Comparison of ENCODE assay signal across 8 cellular contexts in the genomic region with DNA sequence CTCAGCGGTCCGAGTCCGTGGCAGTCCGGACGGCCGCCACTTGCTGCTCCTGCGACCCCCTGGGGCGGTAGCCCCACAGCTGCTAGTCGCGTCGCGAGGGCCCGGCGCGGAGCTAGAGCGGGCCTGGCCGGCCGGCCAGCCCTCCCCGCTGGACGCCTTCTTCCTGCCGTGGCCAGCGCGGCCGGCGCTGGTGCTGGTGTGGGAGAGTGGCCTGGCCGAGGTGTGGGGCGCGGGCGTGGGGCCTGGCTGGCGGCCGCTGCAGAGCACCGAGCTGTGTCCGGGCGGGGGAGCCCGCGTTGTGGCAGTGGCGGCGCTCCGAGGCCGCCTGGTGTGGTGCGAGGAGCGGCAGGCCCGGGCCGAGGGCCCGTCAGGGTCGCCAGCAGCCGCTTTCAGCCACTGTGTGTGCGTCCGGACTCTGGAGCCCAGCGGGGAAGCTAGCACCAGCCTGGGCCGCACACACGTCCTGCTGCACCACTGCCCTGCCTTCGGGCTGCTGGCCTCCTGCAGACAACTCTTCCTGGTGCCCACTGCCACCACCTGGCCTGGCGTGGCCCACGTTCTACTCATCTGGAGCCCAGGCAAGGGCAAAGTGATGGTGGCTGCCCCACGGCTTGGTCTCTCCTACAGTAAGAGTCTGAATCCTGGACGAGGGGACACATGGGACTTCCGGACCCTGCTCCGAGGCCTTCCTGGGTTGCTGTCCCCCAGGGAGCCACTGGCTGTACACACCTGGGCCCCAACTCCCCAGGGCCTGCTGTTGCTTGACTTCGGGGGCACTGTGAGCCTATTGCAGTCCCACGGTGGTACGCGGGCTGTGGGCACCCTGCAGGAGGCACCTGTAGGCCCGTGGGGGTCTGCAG. TPM values are rescaled to one million over a fixed set of nuclear protein-coding genes. Genes with fewer than 3 reads are reported as not detected.
DNase-seq lines count a peak whose midpoint lies in the region; ATAC-seq and TF ChIP-seq lines count a peak whose summit lies in the region.

No MANE protein-coding gene starts in this region.

- no peak for TF ChIP-seq CTCF in body of pancreas (IDR thresholded peaks at IDR 0.05)
- no peak for TF ChIP-seq CTCF in spleen (IDR thresholded peaks at IDR 0.05 in 8 of 11, conservative IDR thresholded peaks at IDR 0.05 in 3 of 11)

- H3K27ac ChIP-seq in body of pancreas (peak overlapping the region; percentile 50 to 96 (median 88)), spleen (peak overlapping the region; percentile 93 to 98 (median 94))

- H3K9me3 ChIP-seq in body of pancreas (no peaks in the 10 kb centered on the region), spleen (no peaks in the 10 kb centered on the region)

- H3K4me1 ChIP-seq in body of pancreas (peaks cover 35% of the 10 kb centered on the region), spleen (peaks cover 17 to 53% (median 43%) of the 10 kb centered on the region in 6 donors)

- no peak for TF ChIP-seq POLR2A in body of pancreas (IDR thresholded peaks at IDR 0.05)
- TF ChIP-seq POLR2A in spleen (IDR thresholded peaks at IDR 0.05) = no peak

- H3K4me3 ChIP-seq in body of pancreas (peak overlapping the region; percentile 88 to 92), spleen (peak overlapping the region; percentile 69 to 99 (median 91))

- peak; percentile 30 to 33 for DNase-seq in stimulated activated CD4-positive, alpha-beta T cell treated with anti-CD3 and anti-CD28 coated beads, Interleukin-2, amount 100 ng/mL, for 24 hours
- no peak for DNase-seq in stimulated activated CD4-positive, alpha-beta T cell treated with anti-CD3 and anti-CD28 coated beads, Interleukin-1b, Interleukin-23, amount 100 ng/mL, for 48 hours
- DNase-seq in body of pancreas (peak; percentile 30 to 47 (median 40)), iPS-NIHi11 (ENCODE audit: low spot score) (peak; percentile 76), spleen (no peak), NCI-H2171 treated with DMSO at 0.1 percent for 48 hours (lab: John Stamatoyannopoulos, UW) (no peak)

- no peaks in the 10 kb centered on the region for H3K36me3 ChIP-seq in body of pancreas (replicated peaks in 1 of 2; ENCODE audit: insufficient read depth in 1 of 2, low read depth in 2 of 2)
- peaks cover 0 to 38% (median 15%) of the 10 kb centered on the region in 6 donors for H3K36me3 ChIP-seq in spleen

- intact Hi-C loops in body of pancreas (cut with DNase I) = no loop called here
- intact Hi-C loops in spleen (cut with DNase I; ENCODE audit: low total_unique reads) = loop anchor here (10.0 kb wide), 1 partner anchor 49 kb away; no protein-coding TSS in a partner anchor

- WGBS in body of pancreas, 2 donors = 7 to 72% methylated on average over 5 to 59 of the region's 64 CpGs
- 1 to 9% (median 8%) methylated on average over 30 to 64 of the region's 64 CpGs for WGBS in spleen, 5 donors

- H3K27me3 ChIP-seq in body of pancreas (no peaks in the 10 kb centered on the region), spleen (replicated peaks in 1 of 7) (no peaks in the 10 kb centered on the region)

- peak; percentile 20 for ATAC-seq in HG02798 (IDR thresholded peaks at IDR 0.05; ENCODE audit: poor library complexity, unreplicated experiment)
- ATAC-seq in body of pancreas = peak; percentile 46

TF ChIP-seq in PFSK-1, 5 proteins besides CTCF, POLR2A, EP300 and RAD21:
- TF ChIP-seq POLR2AphosphoS5 (IDR thresholded peaks at IDR 0.05; ENCODE audit: low read depth, low read length) (no peak), FOXP2 (optimal IDR thresholded peaks at IDR 0.05; ENCODE audit: borderline replicate concordance, extremely low read depth, extremely low read length, insufficient read depth) (peak; percentile 11)

RNA-seq across cellular contexts. Expression of gene HPS6, which starts 0.6 kb away (rescaled TPM):
- 15.1 TPM for polyA plus RNA-seq in PFSK-1 (2012; ENCODE audit: insufficient read length, low read depth)
- 10 to 100 TPM; 16.6 to 33.0 TPM for total RNA-seq in body of pancreas
- total RNA-seq in spleen = 10 to 100 TPM; 15.9 to 29.5 (median 21.9) TPM
- polyA plus RNA-seq in spleen = 10 to 100 TPM in 2 of 3 donors, 1 to 10 TPM in 1; 7.2 to 14.1 (median 10.8) TPM

RNA-seq across cellular contexts. Expression of gene ARMH3, which starts 9.8 kb away (rescaled TPM):
- polyA plus RNA-seq in PFSK-1 (2012; ENCODE audit: insufficient read length, low read depth) = 20.0 TPM
- total RNA-seq in body of pancreas = 1 to 10 TPM; 5.6 to 8.3 TPM
- total RNA-seq in spleen = 10 to 100 TPM; 19.4 to 37.4 (median 25.8) TPM
- 10 to 100 TPM; 11.6 to 13.5 (median 13.5) TPM for polyA plus RNA-seq in spleen

RNA-seq across cellular contexts. Expression of gene LDB1, which starts 54.4 kb away (rescaled TPM):
- polyA plus RNA-seq in PFSK-1 (2012; ENCODE audit: insufficient read length, low read depth) = 79.5 TPM
- total RNA-seq in body of pancreas (10 to 100 TPM; 17.1 to 24.4 TPM), spleen (10 to 100 TPM; 59.3 to 89.9 (median 71.1) TPM)
- polyA plus RNA-seq in spleen = 10 to 100 TPM; 22.5 to 50.2 (median 25.4) TPM

Comparison
In these comparisons a context has a peak if more than half of its experiments do, and no peak if none do; other contexts are left out.
1. DNase-seq: peak in stimulated activated CD4-positive, alpha-beta T cell treated with anti-CD3 and anti-CD28 coated beads, Interleukin-2, amount 100 ng/mL, for 24 hours (2 of 2), body of pancreas (4 of 4) and iPS-NIHi11 (single experiment); none in stimulated activated CD4-positive, alpha-beta T cell treated with anti-CD3 and anti-CD28 coated beads, Interleukin-1b, Interleukin-23, amount 100 ng/mL, for 48 hours (single experiment), spleen (single experiment) and NCI-H2171 treated with DMSO at 0.1 percent for 48 hours (single experiment).